ENCODE assay signal across 14 cellular contexts in genomic region chr5:82802954-82803353, GRCh38.
DNase-seq lines count a peak whose midpoint lies in the region; ATAC-seq and TF ChIP-seq lines count a peak whose summit lies in the region.
"Had no signal": no experiment of that assay in that cellular context is flagged by ENCODE, and none has a peak within 500 bp of the region (broad histone marks: within the 10 kb centered on the region; RNA-seq: fewer than 3 reads in every experiment).

No MANE protein-coding gene starts in this region.

- TF ChIP-seq POLR2A in sigmoid colon (IDR thresholded peaks at IDR 0.05) (no peak), vagina (IDR thresholded peaks at IDR 0.05) (no peak)

- H3K36me3 ChIP-seq in sigmoid colon (no peaks in the 10 kb centered on the region), vagina (no peaks in the 10 kb centered on the region)

- ATAC-seq in GM18520 (IDR thresholded peaks at IDR 0.05; ENCODE audit: unreplicated experiment) (peak; percentile 51), GM21381 (IDR thresholded peaks at IDR 0.05; ENCODE audit: unreplicated experiment) (peak; percentile 53), HG02943 (IDR thresholded peaks at IDR 0.05; ENCODE audit: low read depth, unreplicated experiment) (peak; percentile 72), HG03558 (IDR thresholded peaks at IDR 0.05; ENCODE audit: extremely low read depth, unreplicated experiment) (peak; percentile 39)
- ATAC-seq: WTC11 had no signal

- H3K9me3 ChIP-seq in sigmoid colon (no peaks in the 10 kb centered on the region), vagina (no peaks in the 10 kb centered on the region)

- no peaks in the 10 kb centered on the region for H3K4me1 ChIP-seq in sigmoid colon
- no peaks in the 10 kb centered on the region for H3K4me1 ChIP-seq in vagina

- intact Hi-C loops in sigmoid colon (cut with DNase I), result no loop called here
- intact Hi-C loops in vagina (cut with DNase I), result no loop called here

- H3K27me3 ChIP-seq in sigmoid colon (no peaks in the 10 kb centered on the region), vagina (no peaks in the 10 kb centered on the region)

- no peak for TF ChIP-seq EP300 in sigmoid colon (IDR thresholded peaks at IDR 0.05)

- DNase-seq in NCI-H345 treated with DMSO at 0.1 percent for 48 hours (lab: John Stamatoyannopoulos, UW; ENCODE audit: unreplicated experiment) (no peak), sigmoid colon (no peak), vagina (ENCODE audit: extremely low spot score in 2 of 2) (no peak), GOT3 (lab: John Stamatoyannopoulos, UW) (no peak)
- DNase-seq: activated CD8-positive, alpha-beta memory T cell treated with anti-CD3 and anti-CD28 coated beads for 24 hours; amygdala; NCI-H2081 treated with DMSO at 0.1 percent for 48 hours; retina; T-helper 1 cell had no signal

- WGBS in sigmoid colon, 2 donors, result 74% methylated on average over 3 of the region's 3 CpGs

- H3K4me3 ChIP-seq in sigmoid colon (no peak overlapping the region), vagina (no peak overlapping the region)

- no peak overlapping the region for H3K27ac ChIP-seq in sigmoid colon
- no peak overlapping the region for H3K27ac ChIP-seq in vagina

- no peak for TF ChIP-seq CTCF in sigmoid colon (IDR thresholded peaks at IDR 0.05)
- TF ChIP-seq CTCF in vagina (IDR thresholded peaks at IDR 0.05), result no peak
